27 cellular contexts compared by ENCODE assay signal in genomic region chr6:71649893-71650292, GRCh38.
"Had no signal": no experiment of that assay in that cellular context is flagged by ENCODE, and none has a peak within 500 bp of the region (broad histone marks: within the 10 kb centered on the region; RNA-seq: fewer than 3 reads in every experiment).

No MANE protein-coding gene starts in this region.

- H3K36me3 ChIP-seq: esophagus squamous epithelium, heart right ventricle, lower lobe of right lung, prostate gland, right atrium auricular region, stomach, thyroid gland had no signal

- H3K27ac Mint-ChIP-seq: effector memory CD8-positive, alpha-beta T cell; memory B cell; naive thymus-derived CD4-positive, alpha-beta T cell; nephron; stimulated activated effector memory CD8-positive, alpha-beta T cell treated with anti-CD3 and anti-CD28 coated beads, Interleukin-12 subunit alpha, Interleukin-12 subunit beta, amount 100 ng/mL, for 72 hours had no signal

- H3K27me3 ChIP-seq: esophagus squamous epithelium, heart right ventricle, right atrium auricular region, stomach, thyroid gland had no signal

- H3K4me3 ChIP-seq: esophagus squamous epithelium, heart right ventricle, lower lobe of right lung, prostate gland, right atrium auricular region, smooth muscle cell, stomach, thyroid gland had no signal

- H3K4me3 Mint-ChIP-seq: effector memory CD8-positive, alpha-beta T cell; memory B cell; naive thymus-derived CD4-positive, alpha-beta T cell; nephron; stimulated activated effector memory CD8-positive, alpha-beta T cell treated with anti-CD3 and anti-CD28 coated beads, Interleukin-12 subunit alpha, Interleukin-12 subunit beta, amount 100 ng/mL, for 72 hours had no signal

- H3K4me1 ChIP-seq: esophagus squamous epithelium, heart right ventricle, lower lobe of right lung, prostate gland, right atrium auricular region, stomach, thyroid gland had no signal

- H3K9me3 ChIP-seq: esophagus squamous epithelium, lower lobe of right lung, prostate gland, stomach, thyroid gland had no signal

- H3K27me3 Mint-ChIP-seq: effector memory CD8-positive, alpha-beta T cell had no signal

- ATAC-seq: effector memory CD8-positive, alpha-beta T cell; heart right ventricle; left ventricle myocardium superior; lower lobe of right lung; naive thymus-derived CD4-positive, alpha-beta T cell; sciatic nerve; stimulated activated effector memory CD8-positive, alpha-beta T cell treated with anti-CD3 and anti-CD28 coated beads, Interleukin-12 subunit alpha, Interleukin-12 subunit beta, amount 100 ng/mL, for 72 hours had no signal

- H3K4me2 ChIP-seq: smooth muscle cell had no signal

- H3K4me1 Mint-ChIP-seq: memory B cell; nephron; stimulated activated effector memory CD8-positive, alpha-beta T cell treated with anti-CD3 and anti-CD28 coated beads, Interleukin-12 subunit alpha, Interleukin-12 subunit beta, amount 100 ng/mL, for 72 hours had no signal

- H3K36me3 Mint-ChIP-seq: memory B cell; stimulated activated effector memory CD8-positive, alpha-beta T cell treated with anti-CD3 and anti-CD28 coated beads, Interleukin-12 subunit alpha, Interleukin-12 subunit beta, amount 100 ng/mL, for 72 hours had no signal

- H3K27ac ChIP-seq: esophagus squamous epithelium, heart right ventricle, lower lobe of right lung, prostate gland, right atrium auricular region, stomach, thyroid gland had no signal

- DNase-seq: cortex of kidney; effector memory CD8-positive, alpha-beta T cell; erythroblast; esophagus squamous epithelium; foreskin melanocyte; glutamatergic neuron; heart right ventricle; hippocampal formation; left ventricle myocardium superior; lower lobe of right lung; midbrain; naive thymus-derived CD4-positive, alpha-beta T cell; nucleus accumbens; stimulated activated CD4-positive, alpha-beta T cell treated with anti-CD3 and anti-CD28 coated beads, Interleukin-12 subunit alpha, Interleukin-12 subunit beta, amount 100 ng/mL, for 4 hours; stimulated activated CD4-positive, alpha-beta T cell treated with anti-CD3 and anti-CD28 coated beads, Interleukin-1b, Interleukin-23, amount 100 ng/mL, for 48 hours; stimulated activated CD4-positive, alpha-beta T cell treated with anti-CD3 and anti-CD28 coated beads, Interleukin-4, amount 100 ng/mL, for 24 hours; stimulated activated naive CD4-positive, alpha-beta T cell treated with Interleukin-2 at 50 U/mL for 16 hours; stomach; thyroid gland; trophoblast cell had no signal
